ENCODE assay signal across 9 cellular contexts in the genomic region with DNA sequence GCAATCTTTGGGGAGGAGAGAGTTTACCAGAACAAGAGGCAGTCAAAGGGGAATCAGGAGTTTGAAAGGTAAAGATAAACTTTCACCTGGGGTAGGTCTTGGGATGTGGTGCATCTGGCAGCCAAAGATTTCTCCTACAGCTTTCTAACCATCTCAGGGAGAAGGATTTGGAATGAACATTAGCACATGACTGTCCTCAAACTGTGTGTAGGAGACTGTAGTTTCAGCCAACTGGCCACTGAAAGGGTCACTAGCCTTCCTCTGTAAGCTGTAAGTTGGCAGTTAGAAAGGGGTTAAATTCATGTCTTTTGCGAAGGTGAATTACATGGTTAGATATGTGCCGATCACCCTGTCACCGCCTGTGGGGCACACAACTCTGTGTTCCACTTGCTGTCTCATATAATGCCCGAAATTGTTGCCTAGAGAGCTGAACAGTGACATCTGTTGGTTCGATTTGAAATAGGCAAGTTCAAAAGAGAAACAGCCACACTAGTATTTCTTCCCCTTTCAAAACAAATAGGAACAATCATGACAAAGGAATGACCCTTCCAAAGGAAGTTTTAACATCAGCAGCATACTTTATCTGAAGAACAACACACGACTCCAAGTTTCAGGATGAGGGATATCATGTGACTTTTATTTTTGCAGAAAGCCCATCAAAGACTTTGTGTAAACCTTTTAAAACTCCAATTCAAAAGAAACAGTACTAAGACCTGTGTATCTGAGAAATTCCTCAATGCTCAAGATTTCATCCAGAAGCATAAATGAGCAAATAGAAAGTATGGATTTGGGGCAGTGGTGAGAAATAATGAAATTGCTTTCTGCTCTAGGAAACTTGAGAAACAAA. TPM values are rescaled to one million over a fixed set of nuclear protein-coding genes. Genes with fewer than 3 reads are reported as not detected.
DNase-seq lines count a peak whose midpoint lies in the region; ATAC-seq and TF ChIP-seq lines count a peak whose summit lies in the region.
"Had no signal": no experiment of that assay in that cellular context is flagged by ENCODE, and none has a peak within 500 bp of the region (broad histone marks: within the 10 kb centered on the region; RNA-seq: fewer than 3 reads in every experiment).

No MANE protein-coding gene starts in this region.

- CTCF ChIA-PET in activated CD4-positive, alpha-beta memory T cell treated with anti-CD3 and anti-CD28 coated beads for 36 hours (lab: Charles Lee), result interaction anchor here (0.7 to 6.9 kb wide), 20 partner anchors 9 to 373 kb away, joined by 3 to 143 read pairs (median 4); no protein-coding TSS in a partner anchor

- H3K27me3 ChIP-seq in neural cell (ENCODE audit: insufficient read depth, low read depth, low read length), result no peaks in the 10 kb centered on the region

- ATAC-seq in GM19455 (IDR thresholded peaks at IDR 0.05; ENCODE audit: unreplicated experiment), result peak; percentile 78
- peak; percentile 92 for ATAC-seq in HG03442 (IDR thresholded peaks at IDR 0.05; ENCODE audit: unreplicated experiment)

- H3K4me3 ChIP-seq in neural cell (ENCODE audit: low read length), result no peak overlapping the region

- peaks cover 2% of the 10 kb centered on the region for H3K27me3 Mint-ChIP-seq in activated CD4-positive, alpha-beta memory T cell treated with anti-CD3 and anti-CD28 coated beads for 36 hours

- no peaks in the 10 kb centered on the region for H3K79me2 ChIP-seq in neural cell (replicated peaks; ENCODE audit: insufficient read depth, low read length)

- H3K9me3 Mint-ChIP-seq in activated CD4-positive, alpha-beta memory T cell treated with anti-CD3 and anti-CD28 coated beads for 36 hours, result no peaks in the 10 kb centered on the region

- H3F3A ChIP-seq in neural cell (ENCODE audit: insufficient read depth, low read length, poor library complexity, severe bottlenecking), result no peaks in the 10 kb centered on the region

- intact Hi-C loops in activated CD4-positive, alpha-beta memory T cell treated with anti-CD3 and anti-CD28 coated beads for 36 hours (cut with micrococcal nuclease), result loop anchor here (1.0 kb wide), 2 partner anchors 149 to 366 kb away; no protein-coding TSS in a partner anchor

- H3K9ac ChIP-seq in neural cell (ENCODE audit: low read length), result no peak overlapping the region

- H3K4me3 Mint-ChIP-seq in activated CD4-positive, alpha-beta memory T cell treated with anti-CD3 and anti-CD28 coated beads for 36 hours, result no peak overlapping the region

- H3K36me3 ChIP-seq in neural cell (ENCODE audit: insufficient read depth, low read length), result no peaks in the 10 kb centered on the region

- no peaks in the 10 kb centered on the region for H4K20me1 ChIP-seq in neural cell (ENCODE audit: insufficient read depth)

- POLR2A ChIA-PET in activated CD4-positive, alpha-beta memory T cell treated with anti-CD3 and anti-CD28 coated beads for 36 hours (lab: Charles Lee), result no interaction called here

- no peak overlapping the region for H3K27ac ChIP-seq in neural cell (ENCODE audit: low read length)

- H3K9me3 ChIP-seq in neural cell (ENCODE audit: low read length), result no peaks in the 10 kb centered on the region

- H3K27ac Mint-ChIP-seq in activated CD4-positive, alpha-beta memory T cell treated with anti-CD3 and anti-CD28 coated beads for 36 hours, result no peak overlapping the region

- no peaks in the 10 kb centered on the region for H3K36me3 Mint-ChIP-seq in activated CD4-positive, alpha-beta memory T cell treated with anti-CD3 and anti-CD28 coated beads for 36 hours

- peak; percentile 69 for TF ChIP-seq RAD21 in neural cell (conservative IDR thresholded peaks at IDR 0.05)

- TF ChIP-seq CTCF in neural cell (IDR thresholded peaks at IDR 0.05; ENCODE audit: poor library complexity, severe bottlenecking), result peak; percentile 73

- no peak overlapping the region for H3K4me2 ChIP-seq in neural cell (ENCODE audit: low read length)

- no peak overlapping the region for H2AFZ ChIP-seq in neural cell (ENCODE audit: low read depth, low read length)

- peak; percentile 25 for DNase-seq in DMS 273 treated with DMSO at 0.1 percent for 48 hours (lab: John Stamatoyannopoulos, UW)
- peak; percentile 39 to 73 for DNase-seq in NCI-H526 (lab: John Stamatoyannopoulos, UW)
- DNase-seq in activated CD4-positive, alpha-beta memory T cell treated with anti-CD3 and anti-CD28 coated beads for 36 hours, result peak; percentile 45
- peak; percentile 78 for DNase-seq in fibroblast of peridontal ligament (ENCODE audit: extremely low read depth)
- DNase-seq in OCI-M2 (lab: John Stamatoyannopoulos, UW; ENCODE audit: unreplicated experiment), result no peak

- H3K9me2 ChIP-seq in neural cell (ENCODE audit: insufficient read depth, low read length), result no peaks in the 10 kb centered on the region

- TF ChIP-seq EP300 in neural cell (conservative IDR thresholded peaks at IDR 0.05; ENCODE audit: poor library complexity, severe bottlenecking), result no peak

- peaks cover 8% of the 10 kb centered on the region for H3K4me1 Mint-ChIP-seq in activated CD4-positive, alpha-beta memory T cell treated with anti-CD3 and anti-CD28 coated beads for 36 hours (ENCODE audit: low read depth)

TF ChIP-seq in neural cell, 6 proteins besides CTCF, POLR2A, EP300 and RAD21:
- TF ChIP-seq, protein P1, sequence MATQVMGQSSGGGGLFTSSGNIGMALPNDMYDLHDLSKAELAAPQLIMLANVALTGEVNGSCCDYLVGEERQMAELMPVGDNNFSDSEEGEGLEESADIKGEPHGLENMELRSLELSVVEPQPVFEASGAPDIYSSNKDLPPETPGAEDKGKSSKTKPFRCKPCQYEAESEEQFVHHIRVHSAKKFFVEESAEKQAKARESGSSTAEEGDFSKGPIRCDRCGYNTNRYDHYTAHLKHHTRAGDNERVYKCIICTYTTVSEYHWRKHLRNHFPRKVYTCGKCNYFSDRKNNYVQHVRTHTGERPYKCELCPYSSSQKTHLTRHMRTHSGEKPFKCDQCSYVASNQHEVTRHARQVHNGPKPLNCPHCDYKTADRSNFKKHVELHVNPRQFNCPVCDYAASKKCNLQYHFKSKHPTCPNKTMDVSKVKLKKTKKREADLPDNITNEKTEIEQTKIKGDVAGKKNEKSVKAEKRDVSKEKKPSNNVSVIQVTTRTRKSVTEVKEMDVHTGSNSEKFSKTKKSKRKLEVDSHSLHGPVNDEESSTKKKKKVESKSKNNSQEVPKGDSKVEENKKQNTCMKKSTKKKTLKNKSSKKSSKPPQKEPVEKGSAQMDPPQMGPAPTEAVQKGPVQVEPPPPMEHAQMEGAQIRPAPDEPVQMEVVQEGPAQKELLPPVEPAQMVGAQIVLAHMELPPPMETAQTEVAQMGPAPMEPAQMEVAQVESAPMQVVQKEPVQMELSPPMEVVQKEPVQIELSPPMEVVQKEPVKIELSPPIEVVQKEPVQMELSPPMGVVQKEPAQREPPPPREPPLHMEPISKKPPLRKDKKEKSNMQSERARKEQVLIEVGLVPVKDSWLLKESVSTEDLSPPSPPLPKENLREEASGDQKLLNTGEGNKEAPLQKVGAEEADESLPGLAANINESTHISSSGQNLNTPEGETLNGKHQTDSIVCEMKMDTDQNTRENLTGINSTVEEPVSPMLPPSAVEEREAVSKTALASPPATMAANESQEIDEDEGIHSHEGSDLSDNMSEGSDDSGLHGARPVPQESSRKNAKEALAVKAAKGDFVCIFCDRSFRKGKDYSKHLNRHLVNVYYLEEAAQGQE (IDR thresholded peaks at IDR 0.05; ENCODE audit: borderline replicate concordance), result no peak
- no peak for TF ChIP-seq MXI1 (conservative IDR thresholded peaks at IDR 0.05; ENCODE audit: poor library complexity, severe bottlenecking)
- peak; percentile 76 for TF ChIP-seq SMC3 (conservative IDR thresholded peaks at IDR 0.05; ENCODE audit: poor library complexity)
- no peak for TF ChIP-seq TAF1 (IDR thresholded peaks at IDR 0.05; ENCODE audit: low read depth)

RNA-seq across cellular contexts. Expression of a gene that starts 1.1 kb away (rescaled TPM):
- total RNA-seq in activated CD4-positive, alpha-beta memory T cell treated with anti-CD3 and anti-CD28 coated beads for 36 hours, result not detected
- 0.10 and 0.44 TPM in 2 replicates for polyA plus RNA-seq in neural cell
- 0.24 and 0.81 TPM in 2 replicates for polyA minus RNA-seq in neural cell
- polyA plus RNA-seq: thymus had no signal
